In the genomic region with DNA sequence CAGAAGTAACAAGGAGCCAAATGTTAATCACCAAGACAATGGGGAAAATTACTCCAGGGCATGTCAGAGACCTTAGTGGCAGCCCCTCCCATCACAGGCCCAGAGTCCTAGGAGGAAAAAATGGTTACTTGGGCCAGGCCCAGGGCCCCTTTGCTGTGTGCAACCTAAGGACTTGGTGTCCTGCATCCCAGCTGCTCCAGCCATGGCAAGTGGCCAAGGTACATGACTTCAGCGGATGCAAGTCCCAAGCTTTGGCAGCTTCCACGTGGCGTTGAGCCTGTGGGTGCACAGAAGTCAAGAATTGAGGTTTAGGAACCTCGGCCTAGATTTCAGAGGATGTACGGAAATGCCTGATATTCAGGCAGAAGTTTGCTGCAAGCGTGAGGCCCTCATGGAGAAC, we compare ENCODE assay signal across 19 cellular contexts. TPM values are rescaled to one million over a fixed set of nuclear protein-coding genes. Genes with fewer than 3 reads are reported as not detected.
DNase-seq lines count a peak whose midpoint lies in the region; ATAC-seq and TF ChIP-seq lines count a peak whose summit lies in the region.
"Had no signal": no experiment of that assay in that cellular context is flagged by ENCODE, and none has a peak within 500 bp of the region (broad histone marks: within the 10 kb centered on the region; RNA-seq: fewer than 3 reads in every experiment).

No MANE protein-coding gene starts in this region.

- intact Hi-C loops in right cardiac atrium (cut with DNase I): no loop called here
- intact Hi-C loops in heart left ventricle (cut with DNase I): no loop called here
- intact Hi-C loops in psoas muscle (cut with DNase I): no loop called here

- H3K4me1 ChIP-seq in right cardiac atrium (ENCODE audit: control insufficient read depth, insufficient read depth, low read length) (no peaks in the 10 kb centered on the region), heart left ventricle (no peaks in the 10 kb centered on the region), psoas muscle (no peaks in the 10 kb centered on the region)

- 60% methylated on average over 6 of the region's 6 CpGs for WGBS in right cardiac atrium
- 41 to 64% (median 56%) methylated on average over 4 to 6 of the region's 6 CpGs for WGBS in heart left ventricle, 4 donors
- WGBS in psoas muscle, 3 donors: 39 to 46% (median 41%) methylated on average over 6 of the region's 6 CpGs

- H3K36me3 ChIP-seq in heart left ventricle (no peaks in the 10 kb centered on the region), psoas muscle (ENCODE audit: insufficient read depth in 1 of 2, low read depth in 1 of 2) (no peaks in the 10 kb centered on the region)

- H3K27ac ChIP-seq in right cardiac atrium (ENCODE audit: low read length) (no peak overlapping the region), heart left ventricle (no peak overlapping the region), psoas muscle (no peak overlapping the region)

- DNase-seq in right cardiac atrium: peak in 2 of 3 donors; percentile 40 to 80
- no peak for DNase-seq in heart left ventricle
- peak; percentile 14 for DNase-seq in RPMI7951 (ENCODE audit: low read depth)
- peak; percentile 45 to 79 for DNase-seq in psoas muscle
- no peak for DNase-seq in DMS153 treated with DMSO at 0.1 percent for 48 hours (lab: John Stamatoyannopoulos, UW; ENCODE audit: unreplicated experiment)
- no peak for DNase-seq in globus pallidus (ENCODE audit: low spot score)
- DNase-seq: COR-L47, DMS153, DND-41, GF-D8, HCEC 1CT had no signal

- ATAC-seq in right cardiac atrium (no peak), heart left ventricle (no peak), psoas muscle (no peak), HG02759 (IDR thresholded peaks at IDR 0.05; ENCODE audit: unreplicated experiment) (no peak)
- ATAC-seq: CD8-positive, alpha-beta T cell had no signal

- H3K4me3 ChIP-seq in right cardiac atrium (ENCODE audit: low read length) (no peak overlapping the region), heart left ventricle (no peak overlapping the region), psoas muscle (no peak overlapping the region)

- no peak for TF ChIP-seq POLR2A in heart left ventricle (IDR thresholded peaks at IDR 0.05)

- H3K9me3 ChIP-seq in right cardiac atrium (ENCODE audit: control insufficient read depth, low read length) (no peaks in the 10 kb centered on the region), heart left ventricle (peaks cover 0 to 7% (median 0%) of the 10 kb centered on the region in 12 donors), psoas muscle (no peaks in the 10 kb centered on the region)

- TF ChIP-seq CTCF in heart left ventricle (IDR thresholded peaks at IDR 0.05): no peak
- TF ChIP-seq CTCF in psoas muscle (IDR thresholded peaks at IDR 0.05): no peak

- no peaks in the 10 kb centered on the region for H3K27me3 ChIP-seq in right cardiac atrium (ENCODE audit: control insufficient read depth, insufficient read depth)
- H3K27me3 ChIP-seq in heart left ventricle: peaks cover 0 to 12% (median 0%) of the 10 kb centered on the region in 9 donors
- H3K27me3 ChIP-seq in psoas muscle (ENCODE audit: insufficient read depth in 3 of 3, low read length in 2 of 3): peaks cover 0 to 16% (median 0%) of the 10 kb centered on the region in 3 donors

RNA-seq across cellular contexts. Expression of gene OR10H4, which starts 46.7 kb away (rescaled TPM):
- not detected for total RNA-seq in right cardiac atrium
- polyA plus RNA-seq in right cardiac atrium: not detected
- not detected for total RNA-seq in heart left ventricle
- not detected for polyA plus RNA-seq in heart left ventricle
- not detected in 2 replicates for total RNA-seq in RPMI7951 (2014; rRNA removed; shearing (Covaris generic))
- total RNA-seq in psoas muscle: not detected
- polyA plus RNA-seq in psoas muscle: not detected
- total RNA-seq: A673; CD8-positive, alpha-beta T cell; H4; HT1080 had no signal
- polyA plus RNA-seq: BJ, CD14-positive monocyte, IgD-negative memory B cell had no signal

Comparison
In these comparisons a context has a peak if more than half of its experiments do, and no peak if none do; other contexts are left out.
1. DNase-seq: peak in right cardiac atrium (2 of 3), RPMI7951 (single experiment) and psoas muscle (2 of 2); none in heart left ventricle (0 of 5), DMS153 treated with DMSO at 0.1 percent for 48 hours (single experiment) and globus pallidus (single experiment).